Comparison of ENCODE assay signal across 8 cellular contexts in the genomic region with DNA sequence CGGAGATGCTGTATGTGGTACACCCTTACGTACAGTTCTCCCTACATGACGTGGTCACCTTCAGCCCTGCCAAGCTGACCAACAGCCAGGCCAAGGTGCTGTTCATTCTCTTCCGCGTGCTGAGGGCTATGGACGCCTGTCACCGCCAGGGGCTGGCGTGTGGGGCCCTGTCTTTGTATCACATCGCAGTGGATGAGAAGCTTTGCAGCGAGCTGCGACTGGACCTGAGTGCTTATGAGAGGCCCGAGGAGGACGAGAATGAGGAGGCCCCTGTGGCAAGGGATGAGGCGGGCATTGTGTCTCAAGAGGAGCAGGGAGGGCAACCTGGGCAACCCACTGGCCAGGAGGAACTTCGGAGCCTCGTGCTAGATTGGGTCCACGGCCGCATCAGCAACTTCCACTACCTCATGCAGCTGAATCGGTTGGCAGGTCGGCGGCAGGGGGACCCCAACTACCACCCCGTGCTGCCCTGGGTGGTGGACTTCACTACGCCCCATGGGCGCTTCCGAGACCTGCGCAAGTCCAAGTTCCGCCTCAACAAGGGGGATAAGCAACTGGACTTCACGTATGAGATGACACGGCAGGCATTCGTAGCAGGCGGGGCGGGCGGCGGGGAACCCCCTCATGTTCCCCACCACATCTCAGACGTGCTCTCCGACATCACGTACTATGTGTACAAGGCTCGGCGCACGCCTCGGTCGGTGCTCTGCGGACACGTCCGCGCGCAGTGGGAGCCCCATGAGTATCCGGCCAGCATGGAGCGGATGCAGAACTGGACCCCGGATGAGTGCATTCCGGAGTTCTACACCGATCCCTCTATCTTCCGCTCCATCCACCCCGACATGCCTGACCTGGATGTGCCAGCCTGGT. TPM values are rescaled to one million over a fixed set of nuclear protein-coding genes. Genes with fewer than 3 reads are reported as not detected.
A peak's percentile ranks its signal among the peaks of the same experiment; 100 is the strongest.
DNase-seq lines count a peak whose midpoint lies in the region; ATAC-seq and TF ChIP-seq lines count a peak whose summit lies in the region.

No MANE protein-coding gene starts in this region.

- peak overlapping the region; percentile 88 for H3K4me3 ChIP-seq in GM12875 (ENCODE audit: low read depth, low read length)
- peak overlapping the region; percentile 57 for H3K4me3 ChIP-seq in fibroblast of pulmonary artery (replicated peaks; ENCODE audit: low read depth, low read length)
- peak overlapping the region; percentile 62 to 88 (median 76) for H3K4me3 ChIP-seq in gastrocnemius medialis
- H3K4me3 ChIP-seq in lower leg skin (ENCODE audit: low read depth, poor library complexity, severe bottlenecking) = no peak overlapping the region

- TF ChIP-seq POLR2A in gastrocnemius medialis (IDR thresholded peaks at IDR 0.05) (no peak), lower leg skin (IDR thresholded peaks at IDR 0.05) (no peak)

- no peak for DNase-seq in T-cell
- DNase-seq in fibroblast of pulmonary artery (ENCODE audit: low read depth) = no peak
- DNase-seq in gastrocnemius medialis = no peak
- DNase-seq in NCI-H2227 (lab: John Stamatoyannopoulos, UW; ENCODE audit: unreplicated experiment) = no peak
- DNase-seq in lower leg skin (ENCODE audit: low spot score in 2 of 2) = no peak

- intact Hi-C loops in gastrocnemius medialis (cut with DNase I; ENCODE audit: low total_unique reads) = no loop called here
- intact Hi-C loops in lower leg skin (cut with DNase I; ENCODE audit: low total_unique reads) = loop anchor here (10.0 kb wide), 1 partner anchor 149 kb away; no protein-coding TSS in a partner anchor

- H3K4me3 Mint-ChIP-seq in T-cell = peak overlapping the region; percentile 75 to 82 (median 76)

- ATAC-seq in T-cell (replicated peaks in 1 of 4) (no peak), gastrocnemius medialis (no peak), HG02938 (IDR thresholded peaks at IDR 0.05; ENCODE audit: unreplicated experiment) (no peak), GM18520 (IDR thresholded peaks at IDR 0.05; ENCODE audit: unreplicated experiment) (no peak)

- 93% methylated on average over 54 of the region's 54 CpGs for WGBS in lower leg skin, 2 donors

- in situ Hi-C loops in gastrocnemius medialis (cut with MboI; ENCODE audit: low sequenced_read_pairs in 4 of 4) = loop anchor here in 1 of 4 donors (10.0 kb wide), 1 partner anchor 49 kb away; no protein-coding TSS in a partner anchor

- no peaks in the 10 kb centered on the region for H3K9me3 Mint-ChIP-seq in T-cell

- peaks cover 0 to 27% of the 10 kb centered on the region in 2 donors for H3K36me3 ChIP-seq in gastrocnemius medialis

- TF ChIP-seq CTCF in GM12875 (IDR thresholded peaks at IDR 0.05; ENCODE audit: borderline replicate concordance, insufficient read depth, low read depth, low read length) (no peak), fibroblast of pulmonary artery (IDR thresholded peaks at IDR 0.05; ENCODE audit: low read length, missing control alignments) (no peak), gastrocnemius medialis (IDR thresholded peaks at IDR 0.05 in 4 of 5, conservative IDR thresholded peaks at IDR 0.05 in 1 of 5) (no peak), lower leg skin (IDR thresholded peaks at IDR 0.05) (no peak)

- H3K4me1 ChIP-seq in gastrocnemius medialis = peaks cover 44 to 57% of the 10 kb centered on the region in 2 donors

- peaks cover 35 to 52% (median 50%) of the 10 kb centered on the region in 3 donors for H3K4me1 Mint-ChIP-seq in T-cell

- CTCF ChIA-PET in T-cell (lab: Charles Lee) = interaction anchor here in 1 of 2 donors (0.6 kb wide), 1 partner anchor 40 kb away, joined by 8 read pairs; no protein-coding TSS in a partner anchor

- no peaks in the 10 kb centered on the region for H3K27me3 Mint-ChIP-seq in T-cell

- peak overlapping the region; percentile 95 to 100 (median 99) for H3K27ac ChIP-seq in gastrocnemius medialis

- peaks cover 14% of the 10 kb centered on the region for H3K36me3 Mint-ChIP-seq in T-cell

- H3K27me3 ChIP-seq in gastrocnemius medialis = no peaks in the 10 kb centered on the region

- POLR2A ChIA-PET in T-cell (lab: Charles Lee) = no interaction called here

- peak overlapping the region; percentile 44 to 66 for H3K27ac Mint-ChIP-seq in T-cell

- no peaks in the 10 kb centered on the region for H3K9me3 ChIP-seq in gastrocnemius medialis

RNA-seq across cellular contexts. Expression of gene WDR81, which starts 1.4 kb away (rescaled TPM):
- total RNA-seq in T-cell = 10 to 100 TPM; 41.4 to 76.0 (median 63.1) TPM
- total RNA-seq in gastrocnemius medialis = 10 to 100 TPM; 22.3 to 61.1 (median 42.7) TPM
- total RNA-seq in lower leg skin = 10 to 100 TPM; 42.9 to 64.4 (median 49.2) TPM

RNA-seq across cellular contexts. Expression of gene TLCD2, which starts 15.7 kb away (rescaled TPM):
- total RNA-seq in T-cell (under 1 TPM; 0.25 to 0.82 (median 0.59) TPM), gastrocnemius medialis (under 1 TPM; 0.66 to 0.95 (median 0.85) TPM), lower leg skin (1 to 10 TPM in 3 of 4 donors, under 1 TPM in 1; 0.99 to 4.5 (median 2.8) TPM)

RNA-seq across cellular contexts. Expression of gene SERPINF2, which starts 16.8 kb away (rescaled TPM):
- total RNA-seq in T-cell = 1 to 10 TPM in 4 of 5 donors, under 1 TPM in 1; 0.86 to 2.9 (median 1.4) TPM
- total RNA-seq in gastrocnemius medialis = 1 to 10 TPM in 3 of 4 donors, under 1 TPM in 1; 0.85 to 6.4 (median 4.3) TPM
- 1 to 10 TPM; 1.2 to 9.0 (median 5.9) TPM for total RNA-seq in lower leg skin

RNA-seq across cellular contexts. Expression of gene SERPINF1, which starts 36.0 kb away (rescaled TPM):
- total RNA-seq in T-cell (1 to 10 TPM in 4 of 5 donors, under 1 TPM in 1; 0.68 to 8.9 (median 4.4) TPM), gastrocnemius medialis (100 to 1,000 TPM; 554 to 698 (median 631) TPM), lower leg skin (100 to 1,000 TPM; 102 to 391 (median 114) TPM)

RNA-seq across cellular contexts. Expression of gene PRPF8, which starts 41.2 kb away (rescaled TPM):
- 100 to 1,000 TPM; 387 to 543 (median 409) TPM for total RNA-seq in T-cell
- total RNA-seq in gastrocnemius medialis = 100 to 1,000 TPM; 127 to 261 (median 195) TPM
- total RNA-seq in lower leg skin = 100 to 1,000 TPM; 140 to 228 (median 173) TPM
